In genomic region chr7:27745064-27745583, GRCh38 we compare ENCODE assay signal across 8 cellular contexts. TPM values are rescaled to one million over a fixed set of nuclear protein-coding genes. Genes with fewer than 3 reads are reported as not detected.
A peak's percentile ranks its signal among the peaks of the same experiment; 100 is the strongest.
DNase-seq lines count a peak whose midpoint lies in the region; ATAC-seq and TF ChIP-seq lines count a peak whose summit lies in the region.

No MANE protein-coding gene starts in this region.

- DNase-seq in NCI-H524 (lab: John Stamatoyannopoulos, UW) = peak; percentile 37 to 73
- no peak for DNase-seq in NCI-H524 treated with DMSO at 0.1 percent for 48 hours (lab: John Stamatoyannopoulos, UW)
- DNase-seq in HuH-7 (ENCODE audit: low spot score) = peak; percentile 57
- peak; percentile 20 to 80 for DNase-seq in SW 1271 (lab: John Stamatoyannopoulos, UW)
- peak; percentile 70 for DNase-seq in glomerular visceral epithelial cell (ENCODE audit: extremely low spot score)
- DNase-seq in stomach = no peak
- DNase-seq in amygdala (lab: John Stamatoyannopoulos, UW) = no peak

- no peak for TF ChIP-seq POLR2A in stomach (IDR thresholded peaks at IDR 0.05)

- ATAC-seq in GM21526 (IDR thresholded peaks at IDR 0.05; ENCODE audit: low FRiP score, unreplicated experiment) = no peak

- no peak for TF ChIP-seq EP300 in stomach (IDR thresholded peaks at IDR 0.05)

- H3K9me3 ChIP-seq in stomach = no peaks in the 10 kb centered on the region

- peak overlapping the region in 4 of 5 donors; percentile 10 to 40 (median 24) for H3K27ac ChIP-seq in stomach

- H3K36me3 ChIP-seq in stomach = peaks cover 7 to 18% (median 18%) of the 10 kb centered on the region in 4 donors

- TF ChIP-seq CTCF in stomach (IDR thresholded peaks at IDR 0.05) = peak in 5 of 7 experiments; percentile 39 to 52 (median 50)

- 10 to 15% (median 12%) methylated on average over 2 of the region's 2 CpGs for WGBS in stomach, 5 donors

- intact Hi-C loops in stomach (cut with DNase I; ENCODE audit: low total_unique reads) = no loop called here

- peaks cover 25 to 84% (median 64%) of the 10 kb centered on the region in 4 donors for H3K4me1 ChIP-seq in stomach

- H3K27me3 ChIP-seq in stomach = no peaks in the 10 kb centered on the region

- H3K4me3 ChIP-seq in stomach = no peak overlapping the region

RNA-seq across cellular contexts. Expression of gene TAX1BP1, which starts 5.2 kb away (rescaled TPM):
- 100 to 1,000 TPM in 3 of 5 donors, 10 to 100 TPM in 2; 57.1 to 199 (median 122) TPM for total RNA-seq in stomach
- polyA plus RNA-seq in stomach = 10 to 100 TPM; 43.4 to 81.4 (median 59.0) TPM

Comparison
In these comparisons a context has a peak if more than half of its experiments do, and no peak if none do; other contexts are left out.
1. DNase-seq: peak in NCI-H524 (2 of 2), HuH-7 (single experiment), SW 1271 (2 of 2) and glomerular visceral epithelial cell (single experiment); none in NCI-H524 treated with DMSO at 0.1 percent for 48 hours (single experiment), stomach (single experiment) and amygdala (0 of 56).